ENCODE assay signal across 2 cellular contexts in the genomic region with DNA sequence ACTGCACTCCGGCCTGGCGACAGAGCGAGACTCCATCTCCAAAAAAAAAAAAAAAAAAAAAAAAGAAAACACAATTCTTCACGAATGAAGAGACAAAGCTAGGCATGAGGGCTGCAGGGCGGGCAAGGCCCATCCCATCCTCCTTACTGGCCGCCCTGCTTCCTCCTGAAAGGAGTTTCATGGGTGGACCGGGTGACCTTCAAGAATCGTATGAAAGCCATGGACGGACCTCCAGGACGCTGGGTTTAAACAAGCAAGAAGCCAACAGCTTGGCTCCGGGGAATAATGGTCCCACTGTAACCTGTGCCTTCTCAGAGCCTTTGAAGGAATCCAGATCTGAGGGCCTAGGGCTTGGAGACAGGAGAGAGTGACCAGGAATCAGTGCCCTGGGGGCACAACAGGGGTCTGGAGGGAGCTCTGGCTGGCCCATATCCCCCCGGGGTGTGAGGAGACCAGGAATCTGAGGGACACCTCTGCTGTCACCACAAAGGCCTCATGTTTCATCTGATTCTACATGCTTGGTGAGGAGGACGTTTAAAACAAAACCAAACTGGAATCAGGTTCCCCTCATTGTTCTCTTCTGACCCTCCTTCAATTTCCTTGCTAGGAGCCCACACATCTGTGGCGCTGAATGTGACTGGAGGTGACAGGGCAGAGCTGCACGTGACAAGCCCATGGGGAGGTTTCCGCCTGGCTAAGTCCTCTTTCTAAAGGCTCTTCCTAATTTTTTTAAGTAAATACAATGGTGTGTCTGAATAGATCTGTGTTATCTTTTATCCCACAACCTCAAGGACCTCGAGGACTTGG.
TF ChIP-seq lines count a peak whose summit lies in the region.

No MANE protein-coding gene starts in this region.

TF ChIP-seq in IMR-90, 13 proteins besides CTCF, POLR2A, EP300 and RAD21:
- TF ChIP-seq FOS (IDR thresholded peaks at IDR 0.05; ENCODE audit: low read depth, low read length) (no peak), CEBPB (IDR thresholded peaks at IDR 0.05; ENCODE audit: low read depth, low read length) (no peak), CHD1 (IDR thresholded peaks at IDR 0.05; ENCODE audit: low read depth, low read length) (no peak)
- TF ChIP-seq, protein P1, sequence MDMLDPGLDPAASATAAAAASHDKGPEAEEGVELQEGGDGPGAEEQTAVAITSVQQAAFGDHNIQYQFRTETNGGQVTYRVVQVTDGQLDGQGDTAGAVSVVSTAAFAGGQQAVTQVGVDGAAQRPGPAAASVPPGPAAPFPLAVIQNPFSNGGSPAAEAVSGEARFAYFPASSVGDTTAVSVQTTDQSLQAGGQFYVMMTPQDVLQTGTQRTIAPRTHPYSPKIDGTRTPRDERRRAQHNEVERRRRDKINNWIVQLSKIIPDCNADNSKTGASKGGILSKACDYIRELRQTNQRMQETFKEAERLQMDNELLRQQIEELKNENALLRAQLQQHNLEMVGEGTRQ (IDR thresholded peaks at IDR 0.05; ENCODE audit: low read depth, low read length): no peak

TF ChIP-seq in liver, 16 proteins besides CTCF, POLR2A, EP300 and RAD21:
- TF ChIP-seq, protein P2, sequence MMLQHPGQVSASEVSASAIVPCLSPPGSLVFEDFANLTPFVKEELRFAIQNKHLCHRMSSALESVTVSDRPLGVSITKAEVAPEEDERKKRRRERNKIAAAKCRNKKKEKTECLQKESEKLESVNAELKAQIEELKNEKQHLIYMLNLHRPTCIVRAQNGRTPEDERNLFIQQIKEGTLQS (IDR thresholded peaks at IDR 0.05): no peak
- no peak for TF ChIP-seq HNF4G (IDR thresholded peaks at IDR 0.05)
- no peak for TF ChIP-seq SP1 (IDR thresholded peaks at IDR 0.05)
- peak; percentile 29 for TF ChIP-seq NR2F2 (IDR thresholded peaks at IDR 0.05)
- no peak for TF ChIP-seq EGR1 (IDR thresholded peaks at IDR 0.05; ENCODE audit: low read depth in 2 of 2)
- TF ChIP-seq RXRA (IDR thresholded peaks at IDR 0.05): no peak
- TF ChIP-seq, protein P3, sequence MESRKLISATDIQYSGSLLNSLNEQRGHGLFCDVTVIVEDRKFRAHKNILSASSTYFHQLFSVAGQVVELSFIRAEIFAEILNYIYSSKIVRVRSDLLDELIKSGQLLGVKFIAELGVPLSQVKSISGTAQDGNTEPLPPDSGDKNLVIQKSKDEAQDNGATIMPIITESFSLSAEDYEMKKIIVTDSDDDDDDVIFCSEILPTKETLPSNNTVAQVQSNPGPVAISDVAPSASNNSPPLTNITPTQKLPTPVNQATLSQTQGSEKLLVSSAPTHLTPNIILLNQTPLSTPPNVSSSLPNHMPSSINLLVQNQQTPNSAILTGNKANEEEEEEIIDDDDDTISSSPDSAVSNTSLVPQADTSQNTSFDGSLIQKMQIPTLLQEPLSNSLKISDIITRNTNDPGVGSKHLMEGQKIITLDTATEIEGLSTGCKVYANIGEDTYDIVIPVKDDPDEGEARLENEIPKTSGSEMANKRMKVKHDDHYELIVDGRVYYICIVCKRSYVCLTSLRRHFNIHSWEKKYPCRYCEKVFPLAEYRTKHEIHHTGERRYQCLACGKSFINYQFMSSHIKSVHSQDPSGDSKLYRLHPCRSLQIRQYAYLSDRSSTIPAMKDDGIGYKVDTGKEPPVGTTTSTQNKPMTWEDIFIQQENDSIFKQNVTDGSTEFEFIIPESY (IDR thresholded peaks at IDR 0.05): no peak
- no peak for TF ChIP-seq HNF4A (conservative IDR thresholded peaks at IDR 0.05)
